8 cellular contexts compared by ENCODE assay signal in the genomic region with DNA sequence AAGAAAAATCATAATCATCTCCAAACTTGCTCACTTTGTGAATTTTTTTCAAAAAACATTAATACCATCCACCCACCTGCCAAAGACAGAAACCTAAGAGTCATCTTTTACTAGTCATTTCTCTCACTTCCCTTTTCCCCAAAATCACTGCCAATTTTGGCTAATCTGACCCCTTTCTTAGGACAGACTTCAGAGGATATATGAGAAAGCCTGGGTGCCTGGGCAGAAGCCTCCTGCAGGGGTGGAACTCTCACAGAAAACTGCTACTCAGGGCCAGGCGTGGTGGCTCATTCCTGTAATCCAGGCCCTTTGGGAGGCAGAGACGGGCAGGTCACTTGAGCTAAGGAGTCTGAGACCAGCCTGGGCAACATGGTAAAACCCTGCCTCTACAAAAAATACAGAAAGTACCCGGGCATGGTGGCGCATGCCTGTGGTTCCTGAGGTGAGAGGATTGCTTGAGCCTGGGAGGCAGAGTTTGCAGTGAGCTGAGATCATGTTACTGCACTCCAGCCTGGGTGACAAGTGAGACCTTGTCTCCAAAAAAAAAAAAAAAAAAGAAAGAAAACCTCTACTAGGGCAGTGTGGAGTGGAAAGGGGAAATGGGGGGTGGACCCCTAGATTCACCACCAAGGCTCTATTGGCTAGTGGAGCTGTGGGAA. TPM values are rescaled to one million over a fixed set of nuclear protein-coding genes. Genes with fewer than 3 reads are reported as not detected.
DNase-seq lines count a peak whose midpoint lies in the region; ATAC-seq, FAIRE-seq and TF ChIP-seq lines count a peak whose summit lies in the region.

No MANE protein-coding gene starts in this region.

- peaks cover 0 to 27% of the 10 kb centered on the region in 2 donors for H3K36me3 ChIP-seq in left lung

- intact Hi-C loops in left lung (cut with DNase I): no loop called here

- peak; percentile 47; the same call in 1 of the 2 replicates for TF ChIP-seq POLR2A in GM12891 (IDR thresholded peaks at IDR 0.05; ENCODE audit: low read depth, low read length)

- H3K27ac ChIP-seq in left lung (peak overlapping the region; percentile 50 to 78), coronary artery (no peak overlapping the region)

- H3K9me3 ChIP-seq in left lung: no peaks in the 10 kb centered on the region

- FAIRE-seq in GM12891 (lab: Jason Lieb, UNC): peak; percentile 38

- H3K4me1 ChIP-seq in left lung: peaks cover 9 to 57% of the 10 kb centered on the region in 2 donors

- no peaks in the 10 kb centered on the region for H3K27me3 ChIP-seq in left lung

- ATAC-seq in GM21447 (IDR thresholded peaks at IDR 0.05; ENCODE audit: unreplicated experiment): peak; percentile 33
- ATAC-seq in HG03575 (IDR thresholded peaks at IDR 0.05; ENCODE audit: extremely low read depth, insufficient number of reproducible peaks, low FRiP score, unreplicated experiment): peak; percentile 30
- peak; percentile 5 for ATAC-seq in left lung

- DNase-seq in GM12891 (ENCODE audit: insufficient read length, low spot score) (peak; percentile 14), left lung (peak in 1 of 2 donors; percentile 36), iPS-NIHi7 (ENCODE audit: extremely low spot score) (no peak), cerebellum (ENCODE audit: low spot score) (no peak), coronary artery (ENCODE audit: low spot score) (no peak)
- peak; percentile 36 to 47 for DNase-seq in activated CD4-positive, alpha-beta T cell treated with anti-CD3 and anti-CD28 coated beads, Interleukin-2, amount 50 U/mL, for 48 hours

- no peak overlapping the region for H3K4me3 ChIP-seq in left lung
- H3K4me3 ChIP-seq in coronary artery: no peak overlapping the region

- TF ChIP-seq CTCF in left lung (IDR thresholded peaks at IDR 0.05) (no peak), coronary artery (IDR thresholded peaks at IDR 0.05) (no peak)

TF ChIP-seq in GM12891, 5 proteins besides CTCF, POLR2A, EP300 and RAD21:
- TF ChIP-seq POU2F2 (IDR thresholded peaks at IDR 0.05; ENCODE audit: low read depth, low read length) (0 out of 2 replicates have a peak, but pooled peaks have one; percentile 10), PAX5 (IDR thresholded peaks at IDR 0.05; ENCODE audit: insufficient read depth, low read length, severe bottlenecking) (no peak), SPI1 (IDR thresholded peaks at IDR 0.05; ENCODE audit: low read depth, low read length) (peak; percentile 98), POLR2AphosphoS5 (IDR thresholded peaks at IDR 0.05; ENCODE audit: low read depth, low read length) (no peak), TAF1 (IDR thresholded peaks at IDR 0.05; ENCODE audit: low read depth, low read length) (no peak)

RNA-seq across cellular contexts. Expression of a gene that starts 3.8 kb away (rescaled TPM):
- polyA plus RNA-seq in GM12891 (2012; ENCODE audit: low read depth, missing spikeins): 95.6 TPM
- 10 to 100 TPM; 60.7 to 73.8 TPM for total RNA-seq in left lung
- total RNA-seq in cerebellum: 127 TPM

Comparison
In these comparisons a context has a peak if more than half of its experiments do, and no peak if none do; other contexts are left out.
1. DNase-seq: peak in GM12891 (single experiment) and activated CD4-positive, alpha-beta T cell treated with anti-CD3 and anti-CD28 coated beads, Interleukin-2, amount 50 U/mL, for 48 hours (2 of 2); none in iPS-NIHi7 (single experiment), cerebellum (single experiment) and coronary artery (single experiment).
2. H3K27ac ChIP-seq: peak in left lung (2 of 2); none in coronary artery (0 of 2).
3. Peak in every context shown above with its lines, with median percentiles within 50 percentile points of each other: ATAC-seq.